ENCODE assay signal across 15 cellular contexts in genomic region chr1:171372418-171373088, GRCh38.
"Had no signal": no experiment of that assay in that cellular context is flagged by ENCODE, and none has a peak within 500 bp of the region (broad histone marks: within the 10 kb centered on the region; RNA-seq: fewer than 3 reads in every experiment).

No MANE protein-coding gene starts in this region.

- H3K9me3 ChIP-seq: body of pancreas, esophagus muscularis mucosa, left lung had no signal

- H3K4me1 Mint-ChIP-seq: activated naive CD8-positive, alpha-beta T cell treated with anti-CD3 and anti-CD28 coated beads, Interleukin-2, amount 50 U/mL, for 24 hours; nephron progenitor cell had no signal

- H3K4me3 Mint-ChIP-seq: activated naive CD8-positive, alpha-beta T cell treated with anti-CD3 and anti-CD28 coated beads, Interleukin-2, amount 50 U/mL, for 24 hours; activated T-helper 1 cell treated with anti-CD3 and anti-CD28 coated beads, Interleukin-12 subunit alpha, Interleukin-12 subunit beta, Interleukin-2, Interleukin-4 antibody, amounts not matched to agents 30 ng/mL and 10 ng/mL and 1 ng/mL, durations not matched to agents 14 hours and 24 hours and 36 hours; nephron progenitor cell had no signal

- H3K27me3 ChIP-seq: body of pancreas, esophagus muscularis mucosa, foreskin keratinocyte, left lung had no signal

- H3K27ac Mint-ChIP-seq: activated naive CD8-positive, alpha-beta T cell treated with anti-CD3 and anti-CD28 coated beads, Interleukin-2, amount 50 U/mL, for 24 hours; activated T-helper 1 cell treated with anti-CD3 and anti-CD28 coated beads, Interleukin-12 subunit alpha, Interleukin-12 subunit beta, Interleukin-2, Interleukin-4 antibody, amounts not matched to agents 30 ng/mL and 10 ng/mL and 1 ng/mL, durations not matched to agents 14 hours and 24 hours and 36 hours; nephron progenitor cell had no signal

- DNase-seq: activated CD4-positive, alpha-beta T cell treated with anti-CD3 and anti-CD28 coated beads for 48 hours; activated naive CD4-positive, alpha-beta T cell treated with Interleukin-2 at 50 U/mL for 16 hours; activated naive CD8-positive, alpha-beta T cell treated with anti-CD3 and anti-CD28 coated beads, Interleukin-2, amount 50 U/mL, for 24 hours; body of pancreas; head of caudate nucleus; left lung; mesendoderm; nephron progenitor cell; stimulated activated CD4-positive, alpha-beta T cell treated with anti-CD3 and anti-CD28 coated beads, Interleukin-12 subunit alpha, Interleukin-12 subunit beta, amount 100 ng/mL, for 4 hours; stimulated activated naive CD4-positive, alpha-beta T cell treated with Interleukin-2 at 50 U/mL for 16 hours; T-helper 1 cell had no signal

- H3K36me3 ChIP-seq: esophagus muscularis mucosa, left lung had no signal

- FAIRE-seq: keratinocyte had no signal

- H3K4me1 ChIP-seq: body of pancreas, left lung had no signal

- ATAC-seq: activated naive CD8-positive, alpha-beta T cell treated with anti-CD3 and anti-CD28 coated beads, Interleukin-2, amount 50 U/mL, for 24 hours; body of pancreas; foreskin keratinocyte; left lung had no signal

- H3K4me3 ChIP-seq: body of pancreas, esophagus muscularis mucosa, left lung had no signal

- H3K9me3 Mint-ChIP-seq: activated naive CD8-positive, alpha-beta T cell treated with anti-CD3 and anti-CD28 coated beads, Interleukin-2, amount 50 U/mL, for 24 hours had no signal

- H3K27ac ChIP-seq: body of pancreas, foreskin keratinocyte, left lung had no signal
